Comparison of ENCODE assay signal across 1 cellular context in the genomic region with DNA sequence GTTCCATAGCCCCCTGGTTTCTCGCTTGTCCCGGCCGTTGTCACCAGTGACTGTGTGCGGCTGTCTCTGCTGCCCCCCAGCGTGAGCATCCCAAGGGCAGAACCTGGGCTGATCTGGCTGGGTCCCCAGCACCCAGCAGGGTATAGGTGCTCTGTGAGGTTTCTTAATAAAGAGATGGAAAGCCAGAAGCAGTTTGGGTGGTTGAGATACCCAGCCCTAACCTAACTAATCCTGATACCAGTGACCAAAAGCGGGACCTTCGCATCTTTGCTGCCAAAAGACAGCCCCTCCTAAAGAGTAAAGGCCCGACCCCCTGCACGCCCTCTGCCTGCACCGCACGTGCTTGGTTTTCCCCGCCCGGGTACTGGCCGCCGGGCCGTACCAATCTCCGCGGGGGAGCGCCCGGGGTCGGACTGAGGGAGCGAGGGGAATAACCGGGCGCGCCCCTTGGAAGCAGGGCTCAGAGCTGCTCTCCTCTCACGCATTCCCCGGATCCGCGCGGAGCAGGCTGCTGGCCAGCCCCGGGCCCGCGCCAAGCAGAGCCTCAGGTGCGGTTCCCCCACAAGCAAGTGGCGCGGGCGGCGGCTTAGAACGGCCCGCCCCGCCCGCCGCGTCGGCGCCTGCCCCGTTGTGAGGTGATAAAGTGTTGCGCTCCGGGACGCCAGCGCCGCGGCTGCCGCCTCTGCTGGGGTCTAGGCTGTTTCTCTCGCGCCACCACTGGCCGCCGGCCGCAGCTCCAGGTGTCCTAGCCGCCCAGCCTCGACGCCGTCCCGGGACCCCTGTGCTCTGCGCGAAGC.
TF ChIP-seq lines count a peak whose summit lies in the region.

A gene with protein sequence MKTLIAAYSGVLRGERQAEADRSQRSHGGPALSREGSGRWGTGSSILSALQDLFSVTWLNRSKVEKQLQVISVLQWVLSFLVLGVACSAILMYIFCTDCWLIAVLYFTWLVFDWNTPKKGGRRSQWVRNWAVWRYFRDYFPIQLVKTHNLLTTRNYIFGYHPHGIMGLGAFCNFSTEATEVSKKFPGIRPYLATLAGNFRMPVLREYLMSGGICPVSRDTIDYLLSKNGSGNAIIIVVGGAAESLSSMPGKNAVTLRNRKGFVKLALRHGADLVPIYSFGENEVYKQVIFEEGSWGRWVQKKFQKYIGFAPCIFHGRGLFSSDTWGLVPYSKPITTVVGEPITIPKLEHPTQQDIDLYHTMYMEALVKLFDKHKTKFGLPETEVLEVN (plus strand): TSS at position 667 of the 797 bp plus-strand sequence. CDS start 214 bp downstream, outside the sequence.

TF ChIP-seq in HepG2, 621 proteins besides CTCF, POLR2A, EP300 and RAD21 (continued from another document and continues in another):
- TF ChIP-seq, protein P1, sequence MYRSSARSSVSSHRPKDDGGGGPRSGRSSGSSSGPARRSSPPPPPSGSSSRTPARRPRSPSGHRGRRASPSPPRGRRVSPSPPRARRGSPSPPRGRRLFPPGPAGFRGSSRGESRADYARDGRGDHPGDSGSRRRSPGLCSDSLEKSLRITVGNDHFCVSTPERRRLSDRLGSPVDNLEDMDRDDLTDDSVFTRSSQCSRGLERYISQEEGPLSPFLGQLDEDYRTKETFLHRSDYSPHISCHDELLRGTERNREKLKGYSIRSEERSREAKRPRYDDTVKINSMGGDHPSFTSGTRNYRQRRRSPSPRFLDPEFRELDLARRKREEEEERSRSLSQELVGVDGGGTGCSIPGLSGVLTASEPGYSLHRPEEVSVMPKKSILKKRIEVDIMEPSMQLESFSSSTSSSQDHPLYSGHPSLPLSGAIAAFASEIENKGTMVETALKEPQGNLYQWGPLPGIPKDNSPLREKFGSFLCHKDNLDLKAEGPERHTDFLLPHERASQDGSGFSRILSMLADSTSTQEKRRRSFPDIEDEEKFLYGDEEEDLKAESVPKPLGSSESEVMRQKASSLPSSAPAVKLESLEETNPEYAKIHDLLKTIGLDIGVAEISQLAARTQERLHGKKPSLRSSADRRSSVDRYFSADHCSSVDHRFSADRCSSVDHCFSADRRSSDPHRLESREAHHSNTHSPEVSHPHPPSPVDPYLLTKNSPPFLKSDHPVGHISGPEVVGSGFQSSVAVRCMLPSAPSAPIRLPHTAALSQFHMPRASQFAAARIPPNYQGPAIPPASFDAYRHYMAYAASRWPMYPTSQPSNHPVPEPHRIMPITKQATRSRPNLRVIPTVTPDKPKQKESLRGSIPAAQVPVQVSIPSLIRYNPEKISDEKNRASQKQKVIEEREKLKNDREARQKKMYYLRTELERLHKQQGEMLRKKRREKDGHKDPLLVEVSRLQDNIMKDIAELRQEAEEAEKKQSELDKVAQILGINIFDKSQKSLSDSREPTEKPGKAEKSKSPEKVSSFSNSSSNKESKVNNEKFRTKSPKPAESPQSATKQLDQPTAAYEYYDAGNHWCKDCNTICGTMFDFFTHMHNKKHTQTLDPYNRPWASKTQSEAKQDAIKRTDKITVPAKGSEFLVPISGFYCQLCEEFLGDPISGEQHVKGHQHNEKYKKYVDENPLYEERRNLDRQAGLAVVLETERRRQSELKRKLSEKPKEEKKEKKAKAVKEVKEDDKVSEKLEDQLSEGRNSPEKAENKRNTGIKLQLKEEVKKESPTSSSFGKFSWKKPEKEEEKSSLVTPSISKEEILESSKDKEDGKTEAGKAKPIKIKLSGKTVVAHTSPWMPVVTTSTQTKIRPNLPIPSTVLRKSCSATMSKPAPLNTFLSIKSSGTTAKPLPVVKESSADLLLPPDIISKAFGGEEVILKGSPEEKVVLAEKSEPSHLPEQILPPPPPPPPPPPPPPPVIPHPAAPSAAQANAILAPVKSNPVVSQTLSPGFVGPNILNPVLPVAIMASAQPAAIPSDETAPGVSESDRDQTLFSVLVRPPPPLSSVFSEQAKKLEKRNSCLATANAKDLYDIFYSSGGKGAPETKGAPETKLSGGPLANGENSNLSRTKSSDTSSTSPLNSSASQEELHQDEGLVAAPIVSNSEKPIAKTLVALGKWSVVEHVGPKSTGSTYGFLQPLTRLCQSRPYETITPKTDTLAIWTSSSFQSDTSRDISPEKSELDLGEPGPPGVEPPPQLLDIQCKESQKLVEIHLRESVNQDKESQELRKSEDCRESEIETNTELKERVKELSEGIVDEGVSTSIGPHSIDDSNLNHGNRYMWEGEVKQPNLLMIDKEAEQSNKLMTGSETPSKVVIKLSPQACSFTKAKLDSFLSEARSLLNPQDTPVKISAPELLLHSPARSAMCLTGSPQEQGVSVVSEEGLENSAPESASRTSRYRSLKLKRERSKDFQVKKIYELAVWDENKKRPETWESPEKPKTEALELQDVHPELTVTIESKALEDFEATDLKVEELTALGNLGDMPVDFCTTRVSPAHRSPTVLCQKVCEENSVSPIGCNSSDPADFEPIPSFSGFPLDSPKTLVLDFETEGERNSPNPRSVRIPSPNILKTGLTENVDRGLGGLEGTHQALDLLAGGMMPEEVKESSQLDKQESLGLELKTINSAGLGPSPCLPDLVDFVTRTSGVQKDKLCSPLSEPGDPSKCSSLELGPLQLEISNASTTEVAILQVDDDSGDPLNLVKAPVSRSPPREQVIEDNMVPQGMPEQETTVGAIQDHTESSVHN (CRISPR knock-in tag; IDR thresholded peaks at IDR 0.05) = no peak
- TF ChIP-seq BCL6 (CRISPR knock-in tag; IDR thresholded peaks at IDR 0.05) (0 out of 2 replicates have a peak, but pooled peaks have one; percentile 9), ZNF33B (CRISPR knock-in tag; IDR thresholded peaks at IDR 0.05) (peak; percentile 91), KDM3A (CRISPR knock-in tag; IDR thresholded peaks at IDR 0.05; ENCODE audit: low read depth) (no peak), ZMYM4 (CRISPR knock-in tag; IDR thresholded peaks at IDR 0.05) (no peak; the same call in 1 of the 2 replicates), ZNF468 (CRISPR knock-in tag; IDR thresholded peaks at IDR 0.05) (no peak), ZFP62 (CRISPR knock-in tag; IDR thresholded peaks at IDR 0.05) (no peak), RBFOX2 (IDR thresholded peaks at IDR 0.05; ENCODE audit: low read depth, low read length) (peak; percentile 84), CENPT (CRISPR knock-in tag; IDR thresholded peaks at IDR 0.05; ENCODE audit: low read depth) (no peak), TAF15 (IDR thresholded peaks at IDR 0.05; ENCODE audit: low read depth, low read length, poor library complexity, severe bottlenecking) (peak; percentile 55), MTA3 (CRISPR knock-in tag; IDR thresholded peaks at IDR 0.05) (no peak), POLR2AphosphoS2 (IDR thresholded peaks at IDR 0.05; ENCODE audit: low read depth, low read length) (no peak), SP140L (CRISPR knock-in tag; IDR thresholded peaks at IDR 0.05; ENCODE audit: borderline replicate concordance) (no peak), ZNF510 (CRISPR knock-in tag; IDR thresholded peaks at IDR 0.05; ENCODE audit: low read depth) (0 out of 2 replicates have a peak, but pooled peaks have one; percentile 57), ZNF530 (CRISPR knock-in tag; IDR thresholded peaks at IDR 0.05; ENCODE audit: low read depth) (0 out of 2 replicates have a peak, but pooled peaks have one; percentile 11), ZNF256 (CRISPR knock-in tag; conservative IDR thresholded peaks at IDR 0.05) (peak; percentile 42; the same call in 1 of the 2 replicates), ZNF556 (CRISPR knock-in tag; IDR thresholded peaks at IDR 0.05; ENCODE audit: borderline replicate concordance) (no peak; the same call in 1 of the 2 replicates)
- TF ChIP-seq, protein P2, sequence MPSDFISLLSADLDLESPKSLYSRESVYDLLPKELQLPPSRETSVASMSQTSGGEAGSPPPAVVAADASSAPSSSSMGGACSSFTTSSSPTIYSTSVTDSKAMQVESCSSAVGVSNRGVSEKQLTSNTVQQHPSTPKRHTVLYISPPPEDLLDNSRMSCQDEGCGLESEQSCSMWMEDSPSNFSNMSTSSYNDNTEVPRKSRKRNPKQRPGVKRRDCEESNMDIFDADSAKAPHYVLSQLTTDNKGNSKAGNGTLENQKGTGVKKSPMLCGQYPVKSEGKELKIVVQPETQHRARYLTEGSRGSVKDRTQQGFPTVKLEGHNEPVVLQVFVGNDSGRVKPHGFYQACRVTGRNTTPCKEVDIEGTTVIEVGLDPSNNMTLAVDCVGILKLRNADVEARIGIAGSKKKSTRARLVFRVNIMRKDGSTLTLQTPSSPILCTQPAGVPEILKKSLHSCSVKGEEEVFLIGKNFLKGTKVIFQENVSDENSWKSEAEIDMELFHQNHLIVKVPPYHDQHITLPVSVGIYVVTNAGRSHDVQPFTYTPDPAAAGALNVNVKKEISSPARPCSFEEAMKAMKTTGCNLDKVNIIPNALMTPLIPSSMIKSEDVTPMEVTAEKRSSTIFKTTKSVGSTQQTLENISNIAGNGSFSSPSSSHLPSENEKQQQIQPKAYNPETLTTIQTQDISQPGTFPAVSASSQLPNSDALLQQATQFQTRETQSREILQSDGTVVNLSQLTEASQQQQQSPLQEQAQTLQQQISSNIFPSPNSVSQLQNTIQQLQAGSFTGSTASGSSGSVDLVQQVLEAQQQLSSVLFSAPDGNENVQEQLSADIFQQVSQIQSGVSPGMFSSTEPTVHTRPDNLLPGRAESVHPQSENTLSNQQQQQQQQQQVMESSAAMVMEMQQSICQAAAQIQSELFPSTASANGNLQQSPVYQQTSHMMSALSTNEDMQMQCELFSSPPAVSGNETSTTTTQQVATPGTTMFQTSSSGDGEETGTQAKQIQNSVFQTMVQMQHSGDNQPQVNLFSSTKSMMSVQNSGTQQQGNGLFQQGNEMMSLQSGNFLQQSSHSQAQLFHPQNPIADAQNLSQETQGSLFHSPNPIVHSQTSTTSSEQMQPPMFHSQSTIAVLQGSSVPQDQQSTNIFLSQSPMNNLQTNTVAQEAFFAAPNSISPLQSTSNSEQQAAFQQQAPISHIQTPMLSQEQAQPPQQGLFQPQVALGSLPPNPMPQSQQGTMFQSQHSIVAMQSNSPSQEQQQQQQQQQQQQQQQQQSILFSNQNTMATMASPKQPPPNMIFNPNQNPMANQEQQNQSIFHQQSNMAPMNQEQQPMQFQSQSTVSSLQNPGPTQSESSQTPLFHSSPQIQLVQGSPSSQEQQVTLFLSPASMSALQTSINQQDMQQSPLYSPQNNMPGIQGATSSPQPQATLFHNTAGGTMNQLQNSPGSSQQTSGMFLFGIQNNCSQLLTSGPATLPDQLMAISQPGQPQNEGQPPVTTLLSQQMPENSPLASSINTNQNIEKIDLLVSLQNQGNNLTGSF (CRISPR knock-in tag; IDR thresholded peaks at IDR 0.05) = peak; percentile 92
- TF ChIP-seq, protein P3, sequence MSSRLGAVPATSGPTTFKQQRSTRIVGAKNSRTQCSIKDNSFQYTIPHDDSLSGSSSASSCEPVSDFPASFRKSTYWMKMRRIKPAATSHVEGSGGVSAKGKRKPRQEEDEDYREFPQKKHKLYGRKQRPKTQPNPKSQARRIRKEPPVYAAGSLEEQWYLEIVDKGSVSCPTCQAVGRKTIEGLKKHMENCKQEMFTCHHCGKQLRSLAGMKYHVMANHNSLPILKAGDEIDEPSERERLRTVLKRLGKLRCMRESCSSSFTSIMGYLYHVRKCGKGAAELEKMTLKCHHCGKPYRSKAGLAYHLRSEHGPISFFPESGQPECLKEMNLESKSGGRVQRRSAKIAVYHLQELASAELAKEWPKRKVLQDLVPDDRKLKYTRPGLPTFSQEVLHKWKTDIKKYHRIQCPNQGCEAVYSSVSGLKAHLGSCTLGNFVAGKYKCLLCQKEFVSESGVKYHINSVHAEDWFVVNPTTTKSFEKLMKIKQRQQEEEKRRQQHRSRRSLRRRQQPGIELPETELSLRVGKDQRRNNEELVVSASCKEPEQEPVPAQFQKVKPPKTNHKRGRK (CRISPR knock-in tag; IDR thresholded peaks at IDR 0.05) = no peak
- TF ChIP-seq, protein P4, sequence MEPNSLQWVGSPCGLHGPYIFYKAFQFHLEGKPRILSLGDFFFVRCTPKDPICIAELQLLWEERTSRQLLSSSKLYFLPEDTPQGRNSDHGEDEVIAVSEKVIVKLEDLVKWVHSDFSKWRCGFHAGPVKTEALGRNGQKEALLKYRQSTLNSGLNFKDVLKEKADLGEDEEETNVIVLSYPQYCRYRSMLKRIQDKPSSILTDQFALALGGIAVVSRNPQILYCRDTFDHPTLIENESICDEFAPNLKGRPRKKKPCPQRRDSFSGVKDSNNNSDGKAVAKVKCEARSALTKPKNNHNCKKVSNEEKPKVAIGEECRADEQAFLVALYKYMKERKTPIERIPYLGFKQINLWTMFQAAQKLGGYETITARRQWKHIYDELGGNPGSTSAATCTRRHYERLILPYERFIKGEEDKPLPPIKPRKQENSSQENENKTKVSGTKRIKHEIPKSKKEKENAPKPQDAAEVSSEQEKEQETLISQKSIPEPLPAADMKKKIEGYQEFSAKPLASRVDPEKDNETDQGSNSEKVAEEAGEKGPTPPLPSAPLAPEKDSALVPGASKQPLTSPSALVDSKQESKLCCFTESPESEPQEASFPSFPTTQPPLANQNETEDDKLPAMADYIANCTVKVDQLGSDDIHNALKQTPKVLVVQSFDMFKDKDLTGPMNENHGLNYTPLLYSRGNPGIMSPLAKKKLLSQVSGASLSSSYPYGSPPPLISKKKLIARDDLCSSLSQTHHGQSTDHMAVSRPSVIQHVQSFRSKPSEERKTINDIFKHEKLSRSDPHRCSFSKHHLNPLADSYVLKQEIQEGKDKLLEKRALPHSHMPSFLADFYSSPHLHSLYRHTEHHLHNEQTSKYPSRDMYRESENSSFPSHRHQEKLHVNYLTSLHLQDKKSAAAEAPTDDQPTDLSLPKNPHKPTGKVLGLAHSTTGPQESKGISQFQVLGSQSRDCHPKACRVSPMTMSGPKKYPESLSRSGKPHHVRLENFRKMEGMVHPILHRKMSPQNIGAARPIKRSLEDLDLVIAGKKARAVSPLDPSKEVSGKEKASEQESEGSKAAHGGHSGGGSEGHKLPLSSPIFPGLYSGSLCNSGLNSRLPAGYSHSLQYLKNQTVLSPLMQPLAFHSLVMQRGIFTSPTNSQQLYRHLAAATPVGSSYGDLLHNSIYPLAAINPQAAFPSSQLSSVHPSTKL (CRISPR knock-in tag; IDR thresholded peaks at IDR 0.05) = no peak; the same call in 1 of the 2 replicates
- TF ChIP-seq, protein P5, sequence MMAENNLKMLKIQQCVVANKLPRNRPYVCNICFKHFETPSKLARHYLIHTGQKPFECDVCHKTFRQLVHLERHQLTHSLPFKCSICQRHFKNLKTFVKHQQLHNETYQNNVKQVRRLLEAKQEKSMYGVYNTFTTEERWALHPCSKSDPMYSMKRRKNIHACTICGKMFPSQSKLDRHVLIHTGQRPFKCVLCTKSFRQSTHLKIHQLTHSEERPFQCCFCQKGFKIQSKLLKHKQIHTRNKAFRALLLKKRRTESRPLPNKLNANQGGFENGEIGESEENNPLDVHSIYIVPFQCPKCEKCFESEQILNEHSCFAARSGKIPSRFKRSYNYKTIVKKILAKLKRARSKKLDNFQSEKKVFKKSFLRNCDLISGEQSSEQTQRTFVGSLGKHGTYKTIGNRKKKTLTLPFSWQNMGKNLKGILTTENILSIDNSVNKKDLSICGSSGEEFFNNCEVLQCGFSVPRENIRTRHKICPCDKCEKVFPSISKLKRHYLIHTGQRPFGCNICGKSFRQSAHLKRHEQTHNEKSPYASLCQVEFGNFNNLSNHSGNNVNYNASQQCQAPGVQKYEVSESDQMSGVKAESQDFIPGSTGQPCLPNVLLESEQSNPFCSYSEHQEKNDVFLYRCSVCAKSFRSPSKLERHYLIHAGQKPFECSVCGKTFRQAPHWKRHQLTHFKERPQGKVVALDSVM (CRISPR knock-in tag; IDR thresholded peaks at IDR 0.05) = no peak
